12 cellular contexts compared by ENCODE assay signal in the genomic region with DNA sequence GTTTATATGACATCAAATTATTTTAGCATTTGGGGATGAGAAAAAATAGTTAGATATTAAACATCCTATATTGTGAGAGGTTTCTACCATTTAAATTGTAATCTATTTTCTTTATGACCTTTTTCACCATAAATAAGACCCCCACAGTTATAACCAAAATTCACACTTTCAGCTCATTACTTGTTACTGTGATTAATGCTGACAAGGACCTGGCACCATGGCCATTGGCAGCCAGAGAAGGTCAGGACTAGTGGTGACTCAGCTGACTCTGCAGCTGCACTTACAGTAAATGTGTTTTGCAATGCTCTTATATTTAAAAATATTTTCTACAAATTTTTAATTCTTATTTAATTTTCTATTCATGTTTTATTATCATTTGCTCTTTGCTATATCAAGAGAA.
DNase-seq lines count a peak whose midpoint lies in the region; ATAC-seq and TF ChIP-seq lines count a peak whose summit lies in the region.
"Had no signal": no experiment of that assay in that cellular context is flagged by ENCODE, and none has a peak within 500 bp of the region (broad histone marks: within the 10 kb centered on the region; RNA-seq: fewer than 3 reads in every experiment).

No MANE protein-coding gene starts in this region.

- peak overlapping the region; percentile 86 for H3K27ac Mint-ChIP-seq in osteocyte (ENCODE audit: unreplicated experiment)
- H3K27ac Mint-ChIP-seq: T-helper 1 cell treated with Interleukin-12 subunit alpha and Interleukin-12 subunit beta and Interleukin-4 antibody, amounts not matched to agents 30 μg/mL and 1 μg/mL, for 36 hours had no signal

- no peaks in the 10 kb centered on the region for H3K27me3 Mint-ChIP-seq in osteocyte (ENCODE audit: unreplicated experiment)

- H3K4me3 Mint-ChIP-seq in osteocyte (ENCODE audit: unreplicated experiment), result no peak overlapping the region
- H3K4me3 Mint-ChIP-seq: T-helper 1 cell treated with Interleukin-12 subunit alpha and Interleukin-12 subunit beta and Interleukin-4 antibody, amounts not matched to agents 30 μg/mL and 1 μg/mL, for 36 hours had no signal

- H3K9me3 Mint-ChIP-seq in osteocyte (ENCODE audit: unreplicated experiment), result peaks cover 8% of the 10 kb centered on the region

- H3K4me3 ChIP-seq in fibroblast of mammary gland (ENCODE audit: control insufficient read depth, low read depth, low read length), result no peak overlapping the region
- H3K4me3 ChIP-seq: BLaER1 had no signal

- TF ChIP-seq CTCF in fibroblast of mammary gland (conservative IDR thresholded peaks at IDR 0.05; ENCODE audit: control insufficient read depth, insufficient read depth, low read depth, low read length) (no peak), osteocyte (IDR thresholded peaks at IDR 0.05) (no peak)

- no peaks in the 10 kb centered on the region for H3K36me3 Mint-ChIP-seq in osteocyte (ENCODE audit: unreplicated experiment)

- ATAC-seq in GM21390 (IDR thresholded peaks at IDR 0.05; ENCODE audit: unreplicated experiment), result no peak
- no peak for ATAC-seq in HG02870 (IDR thresholded peaks at IDR 0.05; ENCODE audit: unreplicated experiment)

- peaks cover 42% of the 10 kb centered on the region for H3K4me1 Mint-ChIP-seq in osteocyte (ENCODE audit: unreplicated experiment)

- DNase-seq in AG08396 (ENCODE audit: low spot score) (peak; percentile 25), RKO (ENCODE audit: low spot score) (peak; percentile 12), fibroblast of mammary gland (ENCODE audit: low read depth) (peak; percentile 89), osteocyte (ENCODE audit: extremely low spot score, unreplicated experiment) (no peak)
- no peak for DNase-seq in activated effector memory CD4-positive, alpha-beta T cell treated with Interleukin-2 at 50 U/mL for 16 hours
- no peak for DNase-seq in activated naive CD4-positive, alpha-beta T cell treated with anti-CD3 and anti-CD28 coated beads, Interleukin-2, amount 50 U/mL, for 16 hours
- DNase-seq: mesendoderm, NCI-H2081 had no signal

Comparison
In these comparisons a context has a peak if more than half of its experiments do, and no peak if none do; other contexts are left out.
1. DNase-seq: peak in AG08396 (single experiment), RKO (single experiment) and fibroblast of mammary gland (single experiment); none in osteocyte (single experiment), activated effector memory CD4-positive, alpha-beta T cell treated with Interleukin-2 at 50 U/mL for 16 hours (single experiment) and activated naive CD4-positive, alpha-beta T cell treated with anti-CD3 and anti-CD28 coated beads, Interleukin-2, amount 50 U/mL, for 16 hours (single experiment).